Comparison of ENCODE assay signal across 8 cellular contexts in the genomic region with DNA sequence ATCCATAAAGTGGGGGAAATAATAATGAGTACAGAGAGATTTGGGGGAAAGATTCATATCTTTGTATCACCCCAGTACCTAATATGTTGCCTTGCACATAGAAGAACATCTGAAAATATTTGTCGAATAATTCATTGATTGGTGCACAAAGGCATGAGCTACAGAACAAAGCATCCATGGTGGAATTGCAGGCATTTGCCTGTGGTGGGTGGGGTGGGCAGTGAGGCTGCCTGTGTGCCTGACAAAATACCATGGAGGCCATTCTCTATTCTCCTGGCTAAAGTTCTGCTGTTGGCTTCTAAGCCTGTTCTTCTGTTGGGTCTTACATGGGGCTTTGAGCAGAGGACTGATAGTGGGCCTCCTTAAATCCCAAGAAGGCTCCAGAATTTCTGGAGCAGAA. TPM values are rescaled to one million over a fixed set of nuclear protein-coding genes. Genes with fewer than 3 reads are reported as not detected.
"Had no signal": no experiment of that assay in that cellular context is flagged by ENCODE, and none has a peak within 500 bp of the region (broad histone marks: within the 10 kb centered on the region; RNA-seq: fewer than 3 reads in every experiment).

No MANE protein-coding gene starts in this region.

- ATAC-seq: GM23338, K562 had no signal

- H3K4me2 ChIP-seq: GM23338 had no signal

- H3K4me3 ChIP-seq: GM23338, K562 had no signal

- H2AFZ ChIP-seq: GM23338 had no signal

- DNase-seq: H9, HCEC 1CT, IMR-90, KG1 had no signal

RNA-seq across cellular contexts. Expression of a gene that starts 10.0 kb away (rescaled TPM):
- total RNA-seq: GM23338, H1, H9, HT-29, IMR-90, K562 had no signal
- polyA plus RNA-seq: GM23338, H1, IMR-90, K562 had no signal
